In genomic region chrX:6898371-6898770, GRCh38 we compare ENCODE assay signal across 35 cellular contexts.
"Had no signal": no experiment of that assay in that cellular context is flagged by ENCODE, and none has a peak within 500 bp of the region (broad histone marks: within the 10 kb centered on the region; RNA-seq: fewer than 3 reads in every experiment).

No MANE protein-coding gene starts in this region.

- H3K27ac Mint-ChIP-seq: activated B cell treated with CpG ODN at 0.5 μM for 24 hours; activated CD4-positive, alpha-beta memory T cell treated with anti-CD3 and anti-CD28 coated beads for 36 hours; activated CD4-positive, alpha-beta T cell treated with anti-CD3 and anti-CD28 coated beads, Interleukin-2, amount 10 ng/mL, durations not matched to agents 24 days and 14 days; activated CD8-positive, alpha-beta T cell treated with anti-CD3 and anti-CD28 coated beads for 36 hours; activated naive CD4-positive, alpha-beta T cell treated with anti-CD3 and anti-CD28 coated beads for 36 hours; activated naive CD4-positive, alpha-beta T cell treated with anti-CD3 and anti-CD28 coated beads, Interleukin-2, amount 50 U/mL, for 72 hours; activated naive CD8-positive, alpha-beta T cell treated with anti-CD3 and anti-CD28 coated beads for 36 hours; activated T-cell treated with anti-CD3 and anti-CD28 coated beads, Interleukin-2, amount 50 U/mL, for 72 hours; activated T-helper 1 cell treated with anti-CD3 and anti-CD28 coated beads, Interleukin-12 subunit alpha, Interleukin-12 subunit beta, Interleukin-2, Interleukin-4 antibody, amounts not matched to agents 30 ng/mL and 10 ng/mL and 1 ng/mL, durations not matched to agents 14 hours and 24 hours and 36 hours; activated T-helper 17 cell treated with anti-CD3 and anti-CD28 coated beads, Interleukin-2, amount 50 U/mL, for 72 hours; brain; T-helper 1 cell treated with Interleukin-12 subunit alpha and Interleukin-12 subunit beta and Interleukin-4 antibody, amounts not matched to agents 30 μg/mL and 1 μg/mL, for 36 hours; T-helper 2 cell treated with Interferon-gamma antibody and Interleukin-4, amounts not matched to agents 5 μg/mL and 100 μg/mL, for 36 hours had no signal

- DNase-seq: activated B cell treated with CpG ODN at 0.5 μM for 24 hours; activated CD4-positive, alpha-beta memory T cell treated with anti-CD3 and anti-CD28 coated beads for 36 hours; activated CD4-positive, alpha-beta T cell treated with anti-CD3 and anti-CD28 coated beads for 4 hours; activated CD4-positive, alpha-beta T cell treated with anti-CD3 and anti-CD28 coated beads, Interleukin-2, amount 10 ng/mL, durations not matched to agents 24 days and 14 days; activated CD4-positive, alpha-beta T cell treated with anti-CD3 and anti-CD28 coated beads, Interleukin-2, amount 50 U/mL, for 1 hour; activated CD4-positive, alpha-beta T cell treated with anti-CD3 and anti-CD28 coated beads, Interleukin-2, amount 50 U/mL, for 4 hours; activated CD4-positive, CD25-positive, alpha-beta regulatory T cell treated with anti-CD3 and anti-CD28 coated beads, Interleukin-2, amount 50 U/mL, for 72 hours; activated CD8-positive, alpha-beta memory T cell treated with anti-CD3 and anti-CD28 coated beads, Interleukin-2, amount 50 U/mL, for 4 hours; activated CD8-positive, alpha-beta T cell treated with anti-CD3 and anti-CD28 coated beads for 36 hours; activated effector memory CD4-positive, alpha-beta T cell treated with anti-CD3 and anti-CD28 coated beads, Interleukin-2, amount 50 U/mL, for 16 hours; activated gamma-delta T cell treated with Interleukin-2 at 50 U/mL for 16 hours; activated naive CD4-positive, alpha-beta T cell; activated naive CD4-positive, alpha-beta T cell treated with anti-CD3 and anti-CD28 coated beads for 36 hours; activated naive CD4-positive, alpha-beta T cell treated with anti-CD3 and anti-CD28 coated beads, Interleukin-2, amount 50 U/mL, for 16 hours; activated naive CD8-positive, alpha-beta T cell treated with anti-CD3 and anti-CD28 coated beads for 36 hours; activated T-cell treated with anti-CD3 and anti-CD28 coated beads for 4 hours; activated T-cell treated with anti-CD3 and anti-CD28 coated beads, Interleukin-2, amount 50 U/mL, for 1 hour; activated T-cell treated with anti-CD3 and anti-CD28 coated beads, Interleukin-2, amount 50 U/mL, for 4 hours; activated T-cell treated with anti-CD3 and anti-CD28 coated beads, Interleukin-2, amount 50 U/mL, for 72 hours; adrenal gland; amniotic stem cell; aorta; central memory CD4-positive, alpha-beta T cell; T-helper 1 cell; T-helper 2 cell; T-helper 9 cell had no signal

- H3K27me3 ChIP-seq: adrenal gland had no signal

- ATAC-seq: activated CD8-positive, alpha-beta T cell treated with anti-CD3 and anti-CD28 coated beads for 36 hours; activated naive CD4-positive, alpha-beta T cell treated with anti-CD3 and anti-CD28 coated beads, Interleukin-2, amount 50 U/mL, for 72 hours; activated T-cell treated with anti-CD3 and anti-CD28 coated beads, Interleukin-2, amount 50 U/mL, for 4 hours; activated T-cell treated with anti-CD3 and anti-CD28 coated beads, Interleukin-2, amount 50 U/mL, for 72 hours; activated T-helper 17 cell treated with anti-CD3 and anti-CD28 coated beads, Interleukin-2, amount 50 U/mL, for 72 hours had no signal

- H3K27ac ChIP-seq: adrenal gland, VCaP had no signal

- H3K4me3 Mint-ChIP-seq: activated B cell treated with CpG ODN at 0.5 μM for 24 hours; activated CD4-positive, alpha-beta memory T cell treated with anti-CD3 and anti-CD28 coated beads for 36 hours; activated CD4-positive, alpha-beta T cell treated with anti-CD3 and anti-CD28 coated beads, Interleukin-2, amount 10 ng/mL, durations not matched to agents 24 days and 14 days; activated CD8-positive, alpha-beta T cell treated with anti-CD3 and anti-CD28 coated beads for 36 hours; activated naive CD4-positive, alpha-beta T cell treated with anti-CD3 and anti-CD28 coated beads for 36 hours; activated naive CD8-positive, alpha-beta T cell treated with anti-CD3 and anti-CD28 coated beads for 36 hours; activated T-cell treated with anti-CD3 and anti-CD28 coated beads, Interleukin-2, amount 50 U/mL, for 4 hours; activated T-cell treated with anti-CD3 and anti-CD28 coated beads, Interleukin-2, amount 50 U/mL, for 72 hours; activated T-helper 1 cell treated with anti-CD3 and anti-CD28 coated beads, Interleukin-12 subunit alpha, Interleukin-12 subunit beta, Interleukin-2, Interleukin-4 antibody, amounts not matched to agents 30 ng/mL and 10 ng/mL and 1 ng/mL, durations not matched to agents 14 hours and 24 hours and 36 hours; activated T-helper 17 cell treated with anti-CD3 and anti-CD28 coated beads, Interleukin-2, amount 50 U/mL, for 72 hours; brain; T-helper 1 cell treated with Interleukin-12 subunit alpha and Interleukin-12 subunit beta and Interleukin-4 antibody, amounts not matched to agents 30 μg/mL and 1 μg/mL, for 36 hours; T-helper 2 cell treated with Interferon-gamma antibody and Interleukin-4, amounts not matched to agents 5 μg/mL and 100 μg/mL, for 36 hours had no signal

- FAIRE-seq: bronchial epithelial cell, TTC549 had no signal

- H3K27me3 Mint-ChIP-seq: activated B cell treated with CpG ODN at 0.5 μM for 24 hours; activated CD4-positive, alpha-beta memory T cell treated with anti-CD3 and anti-CD28 coated beads for 36 hours; activated CD4-positive, alpha-beta T cell treated with anti-CD3 and anti-CD28 coated beads, Interleukin-2, amount 10 ng/mL, durations not matched to agents 24 days and 14 days; activated CD8-positive, alpha-beta T cell treated with anti-CD3 and anti-CD28 coated beads for 36 hours; activated naive CD8-positive, alpha-beta T cell treated with anti-CD3 and anti-CD28 coated beads for 36 hours; activated T-helper 17 cell treated with anti-CD3 and anti-CD28 coated beads, Interleukin-2, amount 50 U/mL, for 72 hours had no signal

- H3K4me1 ChIP-seq: adrenal gland had no signal

- H3K9me3 Mint-ChIP-seq: activated B cell treated with CpG ODN at 0.5 μM for 24 hours; activated CD4-positive, alpha-beta memory T cell treated with anti-CD3 and anti-CD28 coated beads for 36 hours; activated CD4-positive, alpha-beta T cell treated with anti-CD3 and anti-CD28 coated beads, Interleukin-2, amount 10 ng/mL, durations not matched to agents 24 days and 14 days; activated CD8-positive, alpha-beta T cell treated with anti-CD3 and anti-CD28 coated beads for 36 hours; activated naive CD4-positive, alpha-beta T cell treated with anti-CD3 and anti-CD28 coated beads for 36 hours; activated naive CD4-positive, alpha-beta T cell treated with anti-CD3 and anti-CD28 coated beads, Interleukin-2, amount 50 U/mL, for 72 hours; activated naive CD8-positive, alpha-beta T cell treated with anti-CD3 and anti-CD28 coated beads for 36 hours; activated T-cell treated with anti-CD3 and anti-CD28 coated beads, Interleukin-2, amount 50 U/mL, for 4 hours; activated T-helper 1 cell treated with anti-CD3 and anti-CD28 coated beads, Interleukin-12 subunit alpha, Interleukin-12 subunit beta, Interleukin-2, Interleukin-4 antibody, amounts not matched to agents 30 ng/mL and 10 ng/mL and 1 ng/mL, durations not matched to agents 14 hours and 24 hours and 36 hours; activated T-helper 17 cell treated with anti-CD3 and anti-CD28 coated beads, Interleukin-2, amount 50 U/mL, for 72 hours; brain; T-helper 1 cell treated with Interleukin-12 subunit alpha and Interleukin-12 subunit beta and Interleukin-4 antibody, amounts not matched to agents 30 μg/mL and 1 μg/mL, for 36 hours; T-helper 2 cell treated with Interferon-gamma antibody and Interleukin-4, amounts not matched to agents 5 μg/mL and 100 μg/mL, for 36 hours had no signal

- H3K36me3 Mint-ChIP-seq: activated CD4-positive, alpha-beta memory T cell treated with anti-CD3 and anti-CD28 coated beads for 36 hours; activated naive CD4-positive, alpha-beta T cell treated with anti-CD3 and anti-CD28 coated beads, Interleukin-2, amount 50 U/mL, for 72 hours; activated naive CD8-positive, alpha-beta T cell treated with anti-CD3 and anti-CD28 coated beads for 36 hours; brain had no signal

- H3K9me3 ChIP-seq: adrenal gland had no signal

- H3K4me3 ChIP-seq: adrenal gland had no signal

- H3K4me1 Mint-ChIP-seq: activated B cell treated with CpG ODN at 0.5 μM for 24 hours; activated CD4-positive, alpha-beta T cell treated with anti-CD3 and anti-CD28 coated beads, Interleukin-2, amount 10 ng/mL, durations not matched to agents 24 days and 14 days; activated naive CD8-positive, alpha-beta T cell treated with anti-CD3 and anti-CD28 coated beads for 36 hours; activated T-helper 17 cell treated with anti-CD3 and anti-CD28 coated beads, Interleukin-2, amount 50 U/mL, for 72 hours; brain had no signal

- H3K36me3 ChIP-seq: adrenal gland had no signal
